In genomic region chr20:63381781-63382431, GRCh38 we compare ENCODE assay signal across 9 cellular contexts. TPM values are rescaled to one million over a fixed set of nuclear protein-coding genes. Genes with fewer than 3 reads are reported as not detected.
A peak's percentile ranks its signal among the peaks of the same experiment; 100 is the strongest.
DNase-seq lines count a peak whose midpoint lies in the region; ATAC-seq and TF ChIP-seq lines count a peak whose summit lies in the region.
"Had no signal": no experiment of that assay in that cellular context is flagged by ENCODE, and none has a peak within 500 bp of the region (broad histone marks: within the 10 kb centered on the region; RNA-seq: fewer than 3 reads in every experiment).

No MANE protein-coding gene starts in this region.

- H3K9ac ChIP-seq in OCI-LY1 (ENCODE audit: low read length), result no peak overlapping the region

- peak; percentile 46 for ATAC-seq in stimulated activated naive CD8-positive, alpha-beta T cell treated with anti-CD3 and anti-CD28 coated beads, Interleukin-15, amount 100 ng/mL, for 72 hours
- no peak for ATAC-seq in GM18517 (IDR thresholded peaks at IDR 0.05; ENCODE audit: unreplicated experiment)
- ATAC-seq in aorta (ENCODE audit: low FRiP score), result no peak
- ATAC-seq in GM21619 (IDR thresholded peaks at IDR 0.05; ENCODE audit: unreplicated experiment), result no peak

- H3K4me3 ChIP-seq in OCI-LY1 (ENCODE audit: low read depth, low read length, poor library complexity, severe bottlenecking) (no peak overlapping the region), ascending aorta (no peak overlapping the region), kidney epithelial cell (ENCODE audit: low read depth, low read length) (no peak overlapping the region), aorta (ENCODE audit: low read length in 2 of 2) (no peak overlapping the region)

- no peaks in the 10 kb centered on the region for H4K20me1 ChIP-seq in OCI-LY1 (ENCODE audit: insufficient read depth, low read length)

- no peak overlapping the region for H3K4me3 Mint-ChIP-seq in stimulated activated naive CD8-positive, alpha-beta T cell treated with anti-CD3 and anti-CD28 coated beads, Interleukin-15, amount 100 ng/mL, for 72 hours

- H2AFZ ChIP-seq in OCI-LY1 (ENCODE audit: low read length), result no peak overlapping the region

- H3K27me3 Mint-ChIP-seq in stimulated activated naive CD8-positive, alpha-beta T cell treated with anti-CD3 and anti-CD28 coated beads, Interleukin-15, amount 100 ng/mL, for 72 hours, result peaks cover 51% of the 10 kb centered on the region

- H3K27me3 ChIP-seq in OCI-LY1 (ENCODE audit: insufficient read depth, low read length), result peaks cover 12% of the 10 kb centered on the region; the same call in 1 of the 2 replicates
- H3K27me3 ChIP-seq in ascending aorta, result no peaks in the 10 kb centered on the region
- peaks cover 28% of the 10 kb centered on the region for H3K27me3 ChIP-seq in kidney epithelial cell (ENCODE audit: control insufficient read depth, insufficient read depth, low read length)
- no peaks in the 10 kb centered on the region for H3K27me3 ChIP-seq in aorta (ENCODE audit: control insufficient read depth in 1 of 2, insufficient read depth in 2 of 2, low read length in 1 of 2)

- H3K36me3 ChIP-seq in OCI-LY1 (ENCODE audit: insufficient read depth, low read length) (no peaks in the 10 kb centered on the region), ascending aorta (no peaks in the 10 kb centered on the region), kidney epithelial cell (ENCODE audit: control insufficient read depth, insufficient read depth, low read length) (no peaks in the 10 kb centered on the region), aorta (ENCODE audit: control insufficient read depth in 1 of 2, insufficient read depth in 2 of 2, low read length in 1 of 2) (no peaks in the 10 kb centered on the region)

- DNase-seq in GM10266 (ENCODE audit: extremely low spot score), result peak; percentile 77
- DNase-seq in ascending aorta (ENCODE audit: low spot score in 2 of 2), result no peak
- DNase-seq in kidney epithelial cell (ENCODE audit: low read depth), result no peak
- DNase-seq in stimulated activated naive CD8-positive, alpha-beta T cell treated with anti-CD3 and anti-CD28 coated beads, Interleukin-15, amount 100 ng/mL, for 72 hours, result peak; percentile 37 to 40
- DNase-seq in aorta, result no peak

- H3K4me1 ChIP-seq in OCI-LY1 (ENCODE audit: insufficient read depth, low read length, severe bottlenecking), result no peaks in the 10 kb centered on the region
- H3K4me1 ChIP-seq in ascending aorta, result no peaks in the 10 kb centered on the region
- no peaks in the 10 kb centered on the region for H3K4me1 ChIP-seq in aorta (ENCODE audit: control insufficient read depth in 1 of 2, insufficient read depth in 2 of 2, low read length in 2 of 2)

- H3K79me2 ChIP-seq in OCI-LY1 (ENCODE audit: insufficient read depth, low read length), result no peaks in the 10 kb centered on the region

- no peak overlapping the region for H3K27ac Mint-ChIP-seq in stimulated activated naive CD8-positive, alpha-beta T cell treated with anti-CD3 and anti-CD28 coated beads, Interleukin-15, amount 100 ng/mL, for 72 hours

- H3K4me1 Mint-ChIP-seq in stimulated activated naive CD8-positive, alpha-beta T cell treated with anti-CD3 and anti-CD28 coated beads, Interleukin-15, amount 100 ng/mL, for 72 hours, result peaks cover 5% of the 10 kb centered on the region

- no peaks in the 10 kb centered on the region for H3K9me2 ChIP-seq in OCI-LY1 (ENCODE audit: low read depth, low read length)

- intact Hi-C loops in ascending aorta (cut with DNase I), result no loop called here
- intact Hi-C loops in aorta (cut with DNase I), result no loop called here

- WGBS in aorta, 2 donors, result 17 to 18% methylated on average over 22 of the region's 22 CpGs

- no peaks in the 10 kb centered on the region for H3F3A ChIP-seq in OCI-LY1 (ENCODE audit: insufficient read depth, low read length)

- peaks cover 9 to 20% of the 10 kb centered on the region in 2 donors for H3K9me3 Mint-ChIP-seq in stimulated activated naive CD8-positive, alpha-beta T cell treated with anti-CD3 and anti-CD28 coated beads, Interleukin-15, amount 100 ng/mL, for 72 hours

- H3K9me3 ChIP-seq in OCI-LY1 (ENCODE audit: low read length) (peaks cover 10% of the 10 kb centered on the region), ascending aorta (peaks cover 0 to 3% of the 10 kb centered on the region in 2 donors), aorta (ENCODE audit: control insufficient read depth, low read length) (peaks cover 9% of the 10 kb centered on the region)

- no peak overlapping the region for H3K27ac ChIP-seq in OCI-LY1 (ENCODE audit: low read depth, low read length, poor library complexity, severe bottlenecking)
- no peak overlapping the region for H3K27ac ChIP-seq in ascending aorta
- no peak overlapping the region for H3K27ac ChIP-seq in aorta (ENCODE audit: low read depth in 1 of 2, low read length in 2 of 2)

- peak; percentile 90 for TF ChIP-seq CTCF in GM10266 (IDR thresholded peaks at IDR 0.05; ENCODE audit: control insufficient read depth, insufficient read depth, low read depth, missing control alignments)
- TF ChIP-seq CTCF in OCI-LY1 (IDR thresholded peaks at IDR 0.05; ENCODE audit: low read length), result peak; percentile 95
- peak; percentile 35 to 66 (median 46) for TF ChIP-seq CTCF in ascending aorta (IDR thresholded peaks at IDR 0.05)
- peak; percentile 95 for TF ChIP-seq CTCF in kidney epithelial cell (IDR thresholded peaks at IDR 0.05; ENCODE audit: insufficient read depth, low read length, poor library complexity, severe bottlenecking)

- H3K4me2 ChIP-seq in OCI-LY1 (ENCODE audit: low read length), result no peak overlapping the region

RNA-seq across cellular contexts. Expression of gene CHRNA4, which starts 20.8 kb away (rescaled TPM):
- total RNA-seq in ascending aorta (not detected), kidney epithelial cell (not detected in 2 replicates), aorta (not detected)
- polyA plus RNA-seq in aorta, result not detected
- total RNA-seq: NCI-H460 had no signal

Comparison
In these comparisons a context has a peak if more than half of its experiments do, and no peak if none do; other contexts are left out.
1. DNase-seq: peak in GM10266 (single experiment) and stimulated activated naive CD8-positive, alpha-beta T cell treated with anti-CD3 and anti-CD28 coated beads, Interleukin-15, amount 100 ng/mL, for 72 hours (2 of 2); none in ascending aorta (0 of 2), kidney epithelial cell (single experiment) and aorta (0 of 2).
2. Peak in every context shown above with its lines, with median percentiles within 50 percentile points of each other: CTCF ChIP-seq.